17 cellular contexts compared by ENCODE assay signal in the genomic region with DNA sequence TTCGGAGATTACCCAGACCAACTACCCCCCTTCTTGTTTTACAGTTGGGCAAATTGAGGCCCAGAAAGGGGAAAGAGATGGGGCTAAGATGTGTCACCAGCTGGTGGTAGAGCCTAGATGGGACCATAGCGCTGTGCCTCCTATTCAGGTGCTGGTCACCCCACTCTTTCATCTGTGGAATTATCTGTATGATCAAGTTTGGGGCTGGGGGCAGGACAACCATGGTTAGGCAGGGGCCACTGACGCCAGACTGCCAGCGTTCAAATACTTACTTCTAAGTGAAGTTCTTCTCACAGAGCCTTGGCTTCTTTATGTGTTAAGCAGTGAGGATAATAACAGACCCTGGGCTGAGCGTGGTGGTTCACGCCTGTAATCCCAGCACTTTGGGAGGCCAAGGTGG. TPM values are rescaled to one million over a fixed set of nuclear protein-coding genes. Genes with fewer than 3 reads are reported as not detected.
"Had no signal": no experiment of that assay in that cellular context is flagged by ENCODE, and none has a peak within 500 bp of the region (broad histone marks: within the 10 kb centered on the region; RNA-seq: fewer than 3 reads in every experiment).

No MANE protein-coding gene starts in this region.

- H3K4me1 Mint-ChIP-seq: activated naive CD8-positive, alpha-beta T cell treated with anti-CD3 and anti-CD28 coated beads, Interleukin-2, amount 10 ng/mL, durations not matched to agents 7 days and 5 days had no signal

- H3K4me3 Mint-ChIP-seq: activated CD4-positive, alpha-beta T cell treated with anti-CD3 and anti-CD28 coated beads, Interleukin-2, amount 10 ng/mL, durations not matched to agents 24 days and 14 days; activated naive CD8-positive, alpha-beta T cell treated with anti-CD3 and anti-CD28 coated beads, Interleukin-2, amount 10 ng/mL, durations not matched to agents 7 days and 5 days; stimulated activated naive CD8-positive, alpha-beta T cell treated with anti-CD3 and anti-CD28 coated beads, Interleukin-15, Interleukin-2, amounts not matched to agents 100 ng/mL and 50 ng/mL, for 24 hours had no signal

- H3K27ac ChIP-seq: esophagus squamous epithelium, SJCRH30 had no signal

- H3K27me3 ChIP-seq: right atrium auricular region, SJCRH30 had no signal

- H3K36me3 Mint-ChIP-seq: activated naive CD8-positive, alpha-beta T cell treated with anti-CD3 and anti-CD28 coated beads, Interleukin-2, amount 10 ng/mL, durations not matched to agents 7 days and 5 days had no signal

- FAIRE-seq: endometrium, small intestine had no signal

- H3K36me3 ChIP-seq: esophagus squamous epithelium, right atrium auricular region, SJCRH30 had no signal

- H3K4me3 ChIP-seq: esophagus squamous epithelium, right atrium auricular region, SJCRH30 had no signal

- H3K9me3 Mint-ChIP-seq: activated CD4-positive, alpha-beta T cell treated with anti-CD3 and anti-CD28 coated beads, Interleukin-2, amount 10 ng/mL, durations not matched to agents 24 days and 14 days; activated naive CD8-positive, alpha-beta T cell treated with anti-CD3 and anti-CD28 coated beads, Interleukin-2, amount 10 ng/mL, durations not matched to agents 7 days and 5 days; stimulated activated naive CD8-positive, alpha-beta T cell treated with anti-CD3 and anti-CD28 coated beads, Interleukin-15, Interleukin-2, amounts not matched to agents 100 ng/mL and 50 ng/mL, for 24 hours had no signal

- DNase-seq: activated CD4-positive, alpha-beta T cell treated with anti-CD3 and anti-CD28 coated beads, Interleukin-2, amount 10 ng/mL, durations not matched to agents 24 days and 14 days; activated CD4-positive, CD25-positive, alpha-beta regulatory T cell; activated CD8-positive, alpha-beta memory T cell treated with anti-CD3 and anti-CD28 coated beads for 24 hours; activated naive CD8-positive, alpha-beta T cell treated with anti-CD3 and anti-CD28 coated beads, Interleukin-2, amount 10 ng/mL, durations not matched to agents 7 days and 5 days; esophagus squamous epithelium; hypothalamus; midbrain; SJCRH30; small intestine had no signal

- H3K9me3 ChIP-seq: esophagus squamous epithelium, right atrium auricular region, SJCRH30 had no signal

- H3K27ac Mint-ChIP-seq: activated naive CD8-positive, alpha-beta T cell treated with anti-CD3 and anti-CD28 coated beads, Interleukin-2, amount 10 ng/mL, durations not matched to agents 7 days and 5 days; stimulated activated naive CD8-positive, alpha-beta T cell treated with anti-CD3 and anti-CD28 coated beads, Interleukin-15, Interleukin-2, amounts not matched to agents 100 ng/mL and 50 ng/mL, for 24 hours had no signal

RNA-seq across cellular contexts. Expression of gene IGLL1, which starts 55.9 kb away (rescaled TPM):
- total RNA-seq: activated CD4-positive, alpha-beta T cell treated with anti-CD3 and anti-CD28 coated beads, Interleukin-2, amount 10 ng/mL, durations not matched to agents 24 days and 14 days; activated naive CD8-positive, alpha-beta T cell treated with anti-CD3 and anti-CD28 coated beads, Interleukin-2, amount 10 ng/mL, durations not matched to agents 7 days and 5 days; esophagus squamous epithelium; fibroblast of villous mesenchyme; lower leg skin; myocyte; right atrium auricular region; temporal lobe; ureter had no signal
- polyA plus RNA-seq: small intestine had no signal
